ENCODE assay signal across 18 cellular contexts in the genomic region with DNA sequence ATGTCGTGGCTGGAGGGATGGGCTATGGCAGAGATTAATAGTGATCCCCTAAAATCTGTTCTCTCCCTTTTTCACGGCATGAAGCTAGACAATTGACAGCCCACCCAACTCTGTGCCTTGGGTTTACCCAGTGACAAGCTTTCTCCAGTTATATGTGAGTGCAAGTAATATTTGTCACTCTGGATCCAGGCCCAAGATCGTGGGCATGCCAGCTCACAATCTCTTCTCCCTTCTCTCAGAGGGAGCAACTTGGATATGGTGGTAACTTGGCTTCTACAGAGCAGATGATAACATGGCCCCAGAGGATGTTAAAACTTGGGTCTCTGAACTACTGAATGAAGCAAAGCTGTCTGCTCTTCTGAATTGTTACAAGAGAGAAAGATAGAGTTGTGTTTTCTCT. TPM values are rescaled to one million over a fixed set of nuclear protein-coding genes. Genes with fewer than 3 reads are reported as not detected.
"Had no signal": no experiment of that assay in that cellular context is flagged by ENCODE, and none has a peak within 500 bp of the region (broad histone marks: within the 10 kb centered on the region; RNA-seq: fewer than 3 reads in every experiment).

No MANE protein-coding gene starts in this region.

- DNase-seq: activated CD4-positive, alpha-beta T cell treated with anti-CD3 and anti-CD28 coated beads for 1 hour; activated CD4-positive, alpha-beta T cell treated with anti-CD3 and anti-CD28 coated beads, Interleukin-2, amount 10 ng/mL, durations not matched to agents 7 days and 5 days; activated CD8-positive, alpha-beta T cell treated with anti-CD3 and anti-CD28 coated beads for 36 hours; activated naive CD8-positive, alpha-beta T cell treated with anti-CD3 and anti-CD28 coated beads, Interleukin-2, amount 50 U/mL, for 24 hours; activated T-cell treated with anti-CD3 and anti-CD28 coated beads, Interleukin-2, amount 50 U/mL, for 48 hours; brain microvascular endothelial cell; caudate nucleus; left ventricle myocardium inferior; mucosa of descending colon; spleen; stimulated activated naive CD4-positive, alpha-beta T cell; T-helper 2 cell; transverse colon had no signal

- H3K4me1 ChIP-seq: spleen had no signal

- H3K36me3 ChIP-seq: brain microvascular endothelial cell, gastroesophageal sphincter, left ventricle myocardium inferior, neutrophil, spleen, suprapubic skin, transverse colon had no signal

- ATAC-seq: activated CD8-positive, alpha-beta T cell treated with anti-CD3 and anti-CD28 coated beads for 36 hours; activated naive CD8-positive, alpha-beta T cell treated with anti-CD3 and anti-CD28 coated beads, Interleukin-2, amount 50 U/mL, for 24 hours; gastroesophageal sphincter; mucosa of descending colon; natural killer cell treated with Interleukin-12 subunit alpha and Interleukin-12 subunit beta and Interleukin-15 and Interleukin-18, amount 100 ng/mL, for 72 hours had no signal

- H3K27ac ChIP-seq: brain microvascular endothelial cell, gastroesophageal sphincter, left ventricle myocardium inferior, neutrophil, suprapubic skin had no signal

- H3K9me3 ChIP-seq: mucosa of descending colon, neutrophil, suprapubic skin had no signal

- H3K4me3 ChIP-seq: gastroesophageal sphincter, left ventricle myocardium inferior, lung, mucosa of descending colon, spleen, suprapubic skin, transverse colon had no signal

- H3K27me3 ChIP-seq: gastroesophageal sphincter, suprapubic skin had no signal

RNA-seq across cellular contexts. Expression of a gene that starts 20.8 kb away (rescaled TPM):
- total RNA-seq: activated CD4-positive, alpha-beta T cell treated with anti-CD3 and anti-CD28 coated beads, Interleukin-2, amount 10 ng/mL, durations not matched to agents 7 days and 5 days had no signal
